ENCODE assay signal across 25 cellular contexts in genomic region chr2:196725882-196726281, GRCh38.
DNase-seq lines count a peak whose midpoint lies in the region; ATAC-seq and TF ChIP-seq lines count a peak whose summit lies in the region.
"Had no signal": no experiment of that assay in that cellular context is flagged by ENCODE, and none has a peak within 500 bp of the region (broad histone marks: within the 10 kb centered on the region; RNA-seq: fewer than 3 reads in every experiment).

No MANE protein-coding gene starts in this region.

- peak; percentile 73 for ATAC-seq in activated CD8-positive, alpha-beta memory T cell treated with anti-CD3 and anti-CD28 coated beads, Interleukin-2, amount 10 ng/mL, durations not matched to agents 7 days and 5 days
- ATAC-seq in GM21529 (IDR thresholded peaks at IDR 0.05; ENCODE audit: unreplicated experiment), result peak; percentile 76
- no peak for ATAC-seq in GM21786 (IDR thresholded peaks at IDR 0.05; ENCODE audit: unreplicated experiment)

- H3K9me3 ChIP-seq in KOPT-K1 (ENCODE audit: insufficient read depth, low read length, poor library complexity, severe bottlenecking) (no peaks in the 10 kb centered on the region), neural progenitor cell (ENCODE audit: low read depth) (no peaks in the 10 kb centered on the region)
- H3K9me3 ChIP-seq: upper lobe of left lung had no signal

- no peaks in the 10 kb centered on the region for H3K79me2 ChIP-seq in neural progenitor cell (ENCODE audit: low read depth)
- H3K79me2 ChIP-seq: hepatocyte had no signal

- H3K4me2 ChIP-seq in neural progenitor cell, result peak overlapping the region; percentile 71
- H3K4me2 ChIP-seq: hepatocyte had no signal

- H3K36me3 ChIP-seq in KOPT-K1 (ENCODE audit: insufficient read depth, low read length) (peaks cover 42% of the 10 kb centered on the region), neural progenitor cell (peaks cover 22% of the 10 kb centered on the region)
- H3K36me3 ChIP-seq: upper lobe of left lung had no signal

- H3K4me3 Mint-ChIP-seq in activated CD8-positive, alpha-beta memory T cell treated with anti-CD3 and anti-CD28 coated beads, Interleukin-2, amount 10 ng/mL, durations not matched to agents 7 days and 5 days, result no peak overlapping the region
- H3K4me3 Mint-ChIP-seq in neural progenitor cell, result no peak overlapping the region
- H3K4me3 Mint-ChIP-seq: B cell had no signal

- CTCF ChIA-PET in activated CD8-positive, alpha-beta memory T cell treated with anti-CD3 and anti-CD28 coated beads, Interleukin-2, amount 10 ng/mL, durations not matched to agents 7 days and 5 days (lab: Charles Lee), result interaction anchor here (1.1 kb wide), 1 partner anchor 25 kb away, joined by 5 read pairs; no protein-coding TSS in a partner anchor

- no peak for TF ChIP-seq CTCF in neural progenitor cell (IDR thresholded peaks at IDR 0.05)

- no peaks in the 10 kb centered on the region for H4K20me1 ChIP-seq in neural progenitor cell (ENCODE audit: low read depth)

- peak overlapping the region; percentile 13 for H3K4me3 ChIP-seq in neural progenitor cell
- H3K4me3 ChIP-seq: GM23248, hepatocyte, SK-N-MC, upper lobe of left lung had no signal

- H3K36me3 Mint-ChIP-seq in activated CD8-positive, alpha-beta memory T cell treated with anti-CD3 and anti-CD28 coated beads, Interleukin-2, amount 10 ng/mL, durations not matched to agents 7 days and 5 days, result peaks cover 57% of the 10 kb centered on the region
- H3K36me3 Mint-ChIP-seq in neural progenitor cell, result peaks cover 11% of the 10 kb centered on the region

- no peaks in the 10 kb centered on the region for H3K9me3 Mint-ChIP-seq in activated CD8-positive, alpha-beta memory T cell treated with anti-CD3 and anti-CD28 coated beads, Interleukin-2, amount 10 ng/mL, durations not matched to agents 7 days and 5 days (ENCODE audit: low read depth)
- no peaks in the 10 kb centered on the region for H3K9me3 Mint-ChIP-seq in neural progenitor cell

- no peak overlapping the region for H3K9ac ChIP-seq in neural progenitor cell
- H3K9ac ChIP-seq: GM23248 had no signal

- peak overlapping the region; percentile 41 for H3K27ac Mint-ChIP-seq in activated CD8-positive, alpha-beta memory T cell treated with anti-CD3 and anti-CD28 coated beads, Interleukin-2, amount 10 ng/mL, durations not matched to agents 7 days and 5 days
- H3K27ac Mint-ChIP-seq in neural progenitor cell, result no peak overlapping the region
- H3K27ac Mint-ChIP-seq: B cell had no signal

- H3K4me1 Mint-ChIP-seq in activated CD8-positive, alpha-beta memory T cell treated with anti-CD3 and anti-CD28 coated beads, Interleukin-2, amount 10 ng/mL, durations not matched to agents 7 days and 5 days, result peaks cover 32% of the 10 kb centered on the region
- no peaks in the 10 kb centered on the region for H3K4me1 Mint-ChIP-seq in neural progenitor cell
- H3K4me1 Mint-ChIP-seq: B cell had no signal

- H3K27ac ChIP-seq in KOPT-K1 (ENCODE audit: low read depth, low read length, poor library complexity, severe bottlenecking) (peak overlapping the region; percentile 39), neural progenitor cell (peak overlapping the region; percentile 93)
- H3K27ac ChIP-seq: GM23248, hepatocyte, RWPE1, SK-N-MC, upper lobe of left lung had no signal

- H3K27me3 Mint-ChIP-seq in activated CD8-positive, alpha-beta memory T cell treated with anti-CD3 and anti-CD28 coated beads, Interleukin-2, amount 10 ng/mL, durations not matched to agents 7 days and 5 days, result no peaks in the 10 kb centered on the region
- no peaks in the 10 kb centered on the region for H3K27me3 Mint-ChIP-seq in neural progenitor cell (ENCODE audit: insufficient read depth, low read depth)
- H3K27me3 Mint-ChIP-seq: B cell had no signal

- no peaks in the 10 kb centered on the region for H3K27me3 ChIP-seq in neural progenitor cell
- H3K27me3 ChIP-seq: hepatocyte, upper lobe of left lung had no signal

- peaks cover 20% of the 10 kb centered on the region for H3F3A ChIP-seq in neural progenitor cell (ENCODE audit: low read depth)

- DNase-seq in activated CD8-positive, alpha-beta memory T cell treated with anti-CD3 and anti-CD28 coated beads, Interleukin-2, amount 10 ng/mL, durations not matched to agents 7 days and 5 days, result peak; percentile 49
- no peak for DNase-seq in activated CD8-positive, alpha-beta memory T cell treated with anti-CD3 and anti-CD28 coated beads for 24 hours
- DNase-seq in neural progenitor cell (ENCODE audit: low spot score), result peak; percentile 69
- no peak for DNase-seq in HUDEP-2 (lab: John Stamatoyannopoulos, UW; ENCODE audit: unreplicated experiment in 76 of 76)
- DNase-seq in 8988T, result no peak
- DNase-seq: activated CD4-positive, alpha-beta T cell treated with anti-CD3 and anti-CD28 coated beads for 48 hours; activated gamma-delta T cell treated with Interleukin-2 at 50 U/mL for 16 hours; amniotic stem cell; COR-L47; effector CD4-positive, alpha-beta T cell; foreskin melanocyte; GF-D8; GM23248; mesendoderm; NCI-H1048; NCI-H187 treated with DMSO at 0.1 percent for 48 hours; NCI-H526 treated with DMSO at 0.1 percent for 48 hours; upper lobe of left lung had no signal

- H3K4me1 ChIP-seq in neural progenitor cell, result peaks cover 29% of the 10 kb centered on the region
- H3K4me1 ChIP-seq: upper lobe of left lung had no signal

- no peak overlapping the region for H2AFZ ChIP-seq in neural progenitor cell (replicated peaks)
- H2AFZ ChIP-seq: GM23248, hepatocyte had no signal

Comparison
In these comparisons a context has a peak if more than half of its experiments do, and no peak if none do; other contexts are left out.
1. DNase-seq: peak in activated CD8-positive, alpha-beta memory T cell treated with anti-CD3 and anti-CD28 coated beads, Interleukin-2, amount 10 ng/mL, durations not matched to agents 7 days and 5 days (single experiment) and neural progenitor cell (single experiment); none in activated CD8-positive, alpha-beta memory T cell treated with anti-CD3 and anti-CD28 coated beads for 24 hours (single experiment), HUDEP-2 (0 of 76) and 8988T (single experiment).